ENCODE assay signal across 8 cellular contexts in genomic region chr3:129829640-129830039, GRCh38.
A peak's percentile ranks its signal among the peaks of the same experiment; 100 is the strongest.
DNase-seq lines count a peak whose midpoint lies in the region; ATAC-seq, FAIRE-seq and TF ChIP-seq lines count a peak whose summit lies in the region.

No MANE protein-coding gene starts in this region.

- peak; percentile 30 to 87 for DNase-seq in A549 (ENCODE audit: low read depth in 1 of 2, low spot score in 1 of 2)
- peak; percentile 88 for DNase-seq in GM04504 (ENCODE audit: low read depth)
- DNase-seq in NCI-H146 (lab: John Stamatoyannopoulos, UW), result peak; percentile 72
- DNase-seq in T-helper 17 cell, result no peak
- peak; percentile 90 for DNase-seq in epithelial cell of proximal tubule (ENCODE audit: low read depth)
- DNase-seq in mucosa of descending colon, result peak in 1 of 3 donors; percentile 58
- no peak for DNase-seq in KG1 (lab: John Stamatoyannopoulos, UW)

- H3K27ac Mint-ChIP-seq in T-helper 17 cell, result peak overlapping the region; percentile 85

- H3K9me3 ChIP-seq in A549, result no peaks in the 10 kb centered on the region
- no peaks in the 10 kb centered on the region for H3K9me3 ChIP-seq in T-helper 17 cell (ENCODE audit: control insufficient read depth, low read length, poor library complexity, severe bottlenecking)
- H3K9me3 ChIP-seq in mucosa of descending colon, result no peaks in the 10 kb centered on the region

- H3K4me1 ChIP-seq in A549 (peaks cover 63% of the 10 kb centered on the region), mucosa of descending colon (ENCODE audit: low read depth) (no peaks in the 10 kb centered on the region)

- peaks cover 27% of the 10 kb centered on the region for H3K4me1 Mint-ChIP-seq in T-helper 17 cell

- peak overlapping the region; percentile 38; the same call in 2 of the 3 replicates for H3K4me2 ChIP-seq in A549

- POLR2A ChIA-PET in A549 (lab: Yijun Ruan, JAX), result interaction anchor here (0.6 to 1.0 kb wide), 3 partner anchors 203 to 513 kb away, joined by 3 to 5 read pairs (median 5); a partner anchor contains a TSS

- H3K4me3 Mint-ChIP-seq in T-helper 17 cell, result no peak overlapping the region

- H3K27ac ChIP-seq in A549, result peak overlapping the region; percentile 47 to 57; a peak in 5 of 6 replicates

- peak; percentile 94 to 98 for ATAC-seq in A549
- peak; percentile 52 for ATAC-seq in T-helper 17 cell
- ATAC-seq in mucosa of descending colon, result peak; percentile 79
- no peak for ATAC-seq in GM19463 (IDR thresholded peaks at IDR 0.05; ENCODE audit: unreplicated experiment)

- H3K36me3 Mint-ChIP-seq in T-helper 17 cell (ENCODE audit: low read depth), result no peaks in the 10 kb centered on the region

- no peaks in the 10 kb centered on the region for H3K36me3 ChIP-seq in mucosa of descending colon (ENCODE audit: low read depth)

- intact Hi-C loops in mucosa of descending colon (cut with DNase I, micrococcal nuclease), result loop anchor here (5.0 kb wide), 2 partner anchors 177 to 337 kb away; no protein-coding TSS in a partner anchor

- no peak for TF ChIP-seq EP300 in A549 (IDR thresholded peaks at IDR 0.05)

- peak; percentile 86 to 88 for TF ChIP-seq RAD21 in A549 (conservative IDR thresholded peaks at IDR 0.05 in 1 of 2, IDR thresholded peaks at IDR 0.05 in 1 of 2)

- peak; percentile 84 for TF ChIP-seq CTCF in A549 (IDR thresholded peaks at IDR 0.05)
- TF ChIP-seq CTCF in epithelial cell of proximal tubule (conservative IDR thresholded peaks at IDR 0.05; ENCODE audit: low read depth, low read length), result peak; percentile 83
- peak; percentile 15 for TF ChIP-seq CTCF in mucosa of descending colon (IDR thresholded peaks at IDR 0.05)

- no peak for FAIRE-seq in A549 (lab: Jason Lieb, UNC)

- no peak for TF ChIP-seq POLR2A in A549 (IDR thresholded peaks at IDR 0.05; ENCODE audit: low read length)

- H3K4me3 ChIP-seq in A549 (no peak overlapping the region), epithelial cell of proximal tubule (ENCODE audit: low read depth, low read length) (no peak overlapping the region), mucosa of descending colon (no peak overlapping the region)

- H3K27me3 Mint-ChIP-seq in T-helper 17 cell, result no peaks in the 10 kb centered on the region

- CTCF ChIA-PET in A549 (lab: Yijun Ruan, JAX), result interaction anchor here (0.6 to 12.8 kb wide), 16 partner anchors 20 to 343 kb away, joined by 3 to 178 read pairs (median 4); no protein-coding TSS in a partner anchor

TF ChIP-seq in A549, 52 proteins besides CTCF, POLR2A, EP300 and RAD21:
- TF ChIP-seq FOSL2 (IDR thresholded peaks at IDR 0.05), result no peak
- TF ChIP-seq FOSL2 (CRISPR knock-in tag; IDR thresholded peaks at IDR 0.05), result peak; percentile 48
- peak; percentile 85 for TF ChIP-seq SMC3 (IDR thresholded peaks at IDR 0.05)
- TF ChIP-seq, protein P1, sequence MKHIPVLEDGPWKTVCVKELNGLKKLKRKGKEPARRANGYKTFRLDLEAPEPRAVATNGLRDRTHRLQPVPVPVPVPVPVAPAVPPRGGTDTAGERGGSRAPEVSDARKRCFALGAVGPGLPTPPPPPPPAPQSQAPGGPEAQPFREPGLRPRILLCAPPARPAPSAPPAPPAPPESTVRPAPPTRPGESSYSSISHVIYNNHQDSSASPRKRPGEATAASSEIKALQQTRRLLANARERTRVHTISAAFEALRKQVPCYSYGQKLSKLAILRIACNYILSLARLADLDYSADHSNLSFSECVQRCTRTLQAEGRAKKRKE (CRISPR knock-in tag; IDR thresholded peaks at IDR 0.05; ENCODE audit: low read depth), result no peak

Comparison
In these comparisons a context has a peak if more than half of its experiments do, and no peak if none do; other contexts are left out.
1. DNase-seq: peak in A549 (2 of 2), GM04504 (single experiment), NCI-H146 (single experiment) and epithelial cell of proximal tubule (single experiment); none in T-helper 17 cell (0 of 3) and KG1 (single experiment).
2. CTCF ChIP-seq: peak in every context shown above with its lines; median percentile 84 in A549; 83 in epithelial cell of proximal tubule; 15 in mucosa of descending colon.